ENCODE assay signal across 16 cellular contexts in the genomic region with DNA sequence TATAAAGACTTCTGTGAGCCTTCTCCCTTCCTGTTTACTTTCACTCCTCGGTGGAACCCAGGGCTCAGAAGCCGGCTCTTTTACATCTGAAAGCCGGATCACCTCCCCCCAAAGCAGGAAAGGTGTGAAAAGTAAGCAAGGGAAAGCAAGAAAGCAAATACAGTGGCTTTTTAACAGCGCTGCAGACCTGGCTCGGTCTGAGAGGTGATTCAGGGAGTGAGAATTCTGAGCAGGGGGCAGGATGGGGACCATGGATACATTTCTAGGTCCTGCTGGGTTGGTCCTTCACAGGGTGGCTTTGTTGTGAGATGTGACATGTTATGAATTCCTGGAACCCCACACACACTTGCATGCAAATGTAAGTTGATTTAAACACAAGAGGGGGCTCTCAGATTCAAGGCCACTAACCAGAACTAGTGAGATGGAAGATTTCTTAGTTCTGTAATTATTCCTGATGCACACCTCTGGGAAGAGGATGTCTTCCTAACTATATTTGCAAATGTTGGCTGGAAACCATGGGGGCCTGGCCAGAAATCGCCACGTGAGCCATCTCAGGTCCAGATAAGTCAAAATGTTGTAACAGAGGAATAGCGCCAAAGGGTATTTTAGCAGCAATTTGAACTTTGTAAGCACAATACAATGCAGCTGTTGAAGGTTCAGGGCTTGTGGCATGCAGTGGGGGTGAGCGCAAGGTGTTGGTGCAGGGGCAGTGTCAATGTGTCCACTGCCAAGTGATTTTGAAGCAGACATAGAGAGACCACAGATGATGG.
DNase-seq lines count a peak whose midpoint lies in the region; ATAC-seq, FAIRE-seq and TF ChIP-seq lines count a peak whose summit lies in the region.
"Had no signal": no experiment of that assay in that cellular context is flagged by ENCODE, and none has a peak within 500 bp of the region (broad histone marks: within the 10 kb centered on the region; RNA-seq: fewer than 3 reads in every experiment).

No MANE protein-coding gene starts in this region.

- TF ChIP-seq EP300 in SK-N-SH (IDR thresholded peaks at IDR 0.05; ENCODE audit: borderline replicate concordance in 1 of 2, low read depth in 1 of 2, low read length in 1 of 2): no peak
- TF ChIP-seq EP300 in GM12878 (IDR thresholded peaks at IDR 0.05; ENCODE audit: borderline replicate concordance in 1 of 2, control insufficient read depth in 1 of 2, low read depth in 2 of 2, low read length in 2 of 2): no peak

- H3K9me3 ChIP-seq in SK-N-SH: no peaks in the 10 kb centered on the region
- no peaks in the 10 kb centered on the region for H3K9me3 ChIP-seq in GM12878 (replicated peaks; ENCODE audit: control insufficient read depth, insufficient read depth, low read length)

- H3K9me2 ChIP-seq in SK-N-SH: no peaks in the 10 kb centered on the region

- CTCF ChIA-PET in SK-N-SH (lab: Yijun Ruan, JAX): interaction anchor here (2.7 kb wide), 1 partner anchor 16 kb away, joined by 10 read pairs; no protein-coding TSS in a partner anchor
- CTCF ChIA-PET in GM12878 (lab: Yijun Ruan, JAX): interaction anchor here (1.0 kb wide), 1 partner anchor 1993 kb away, joined by 5 read pairs; no protein-coding TSS in a partner anchor
- CTCF ChIA-PET in MCF 10A (lab: Yijun Ruan, JAX): interaction anchor here (0.6 to 1.1 kb wide), 3 partner anchors 196 to 1956 kb away, joined by 3 to 4 read pairs (median 3); no protein-coding TSS in a partner anchor

- no peak overlapping the region for H3K27ac Mint-ChIP-seq in stimulated activated memory B cell treated with anti-CD40 and anti-IgM and Interleukin-4, amounts not matched to agents 10 μg/mL and 1 μg/mL and 100 μg/mL, for 72 hours
- H3K27ac Mint-ChIP-seq in MCF 10A (ENCODE audit: low read depth, unreplicated experiment): no peak overlapping the region
- H3K27ac Mint-ChIP-seq: activated T-helper 2 cell treated with anti-CD3 and anti-CD28 coated beads, Interferon-gamma antibody, Interleukin-2, Interleukin-4, amounts not matched to agents 10 μg/mL and 5 μg/mL and 100 μg/mL, durations not matched to agents 14 hours and 24 hours and 36 hours had no signal

- BruUV-seq in GM12878 (replicated peaks; lab: Mats Ljungman, UMichigan) (no TSS peak), MCF 10A (replicated peaks; lab: Mats Ljungman, UMichigan) (no TSS peak)

- H2AFZ ChIP-seq in SK-N-SH (ENCODE audit: low read depth): no peak overlapping the region
- peak overlapping the region; percentile 19 for H2AFZ ChIP-seq in GM12878 (ENCODE audit: control insufficient read depth, low read depth, low read length)

- no peaks in the 10 kb centered on the region for H4K20me1 ChIP-seq in SK-N-SH (ENCODE audit: insufficient read depth)
- no peaks in the 10 kb centered on the region for H4K20me1 ChIP-seq in GM12878 (ENCODE audit: control insufficient read depth, insufficient read depth)

- no peak; the same call in 1 of the 2 replicates for TF ChIP-seq RAD21 in SK-N-SH (IDR thresholded peaks at IDR 0.05; ENCODE audit: low read length)
- no peak for TF ChIP-seq RAD21 in GM12878 (IDR thresholded peaks at IDR 0.05; ENCODE audit: insufficient read depth, low read depth, low read length)

- H3K79me2 ChIP-seq in SK-N-SH (ENCODE audit: insufficient read depth) (no peaks in the 10 kb centered on the region), GM12878 (ENCODE audit: control insufficient read depth, insufficient read depth, low read length) (no peaks in the 10 kb centered on the region)

- in situ Hi-C loops in GM12878 (cut with MboI): loop anchor here (25.0 kb wide), 2 partner anchors 1546 to 1721 kb away; no protein-coding TSS in a partner anchor

- H3K9ac ChIP-seq in SK-N-SH: no peak overlapping the region
- peak overlapping the region; percentile 16; the same call in 1 of the 2 replicates for H3K9ac ChIP-seq in GM12878 (ENCODE audit: control insufficient read depth, insufficient read depth, low read length)

- TF ChIP-seq CTCF in SK-N-SH (IDR thresholded peaks at IDR 0.05): no peak
- no peak for TF ChIP-seq CTCF in GM12878 (IDR thresholded peaks at IDR 0.05 in 2 of 3, conservative IDR thresholded peaks at IDR 0.05 in 1 of 3; ENCODE audit: control insufficient read depth in 2 of 3, extremely low read depth in 1 of 3, insufficient read depth in 1 of 3, low read depth in 3 of 3, low read length in 3 of 3)
- no peak for TF ChIP-seq CTCF in MCF 10A (IDR thresholded peaks at IDR 0.05; ENCODE audit: unreplicated experiment)

- H3K4me3 ChIP-seq in SK-N-SH (ENCODE audit: low read depth in 2 of 2, low read length in 1 of 2) (no peak overlapping the region), GM12878 (no peak overlapping the region)

- H3K4me2 ChIP-seq in SK-N-SH: no peak overlapping the region
- peak overlapping the region; percentile 18; the same call in 1 of the 2 replicates for H3K4me2 ChIP-seq in GM12878 (ENCODE audit: control insufficient read depth, insufficient read depth)

- RAD21 ChIA-PET in GM12878 (lab: Charles Lee; ENCODE audit: unreplicated experiment): no interaction called here

- no peaks in the 10 kb centered on the region for H3K9me3 Mint-ChIP-seq in stimulated activated memory B cell treated with anti-CD40 and anti-IgM and Interleukin-4, amounts not matched to agents 10 μg/mL and 1 μg/mL and 100 μg/mL, for 72 hours
- H3K9me3 Mint-ChIP-seq in MCF 10A (ENCODE audit: unreplicated experiment): no peaks in the 10 kb centered on the region
- H3K9me3 Mint-ChIP-seq: activated T-helper 2 cell treated with anti-CD3 and anti-CD28 coated beads, Interferon-gamma antibody, Interleukin-2, Interleukin-4, amounts not matched to agents 10 μg/mL and 5 μg/mL and 100 μg/mL, durations not matched to agents 14 hours and 24 hours and 36 hours; neural crest cell had no signal

- no peaks in the 10 kb centered on the region for H3K27me3 ChIP-seq in SK-N-SH (ENCODE audit: insufficient read depth)
- no peaks in the 10 kb centered on the region for H3K27me3 ChIP-seq in GM12878 (replicated peaks in 1 of 2; ENCODE audit: control insufficient read depth in 2 of 2, insufficient read depth in 2 of 2, low read length in 1 of 2)

- H3K4me1 Mint-ChIP-seq in stimulated activated memory B cell treated with anti-CD40 and anti-IgM and Interleukin-4, amounts not matched to agents 10 μg/mL and 1 μg/mL and 100 μg/mL, for 72 hours: no peaks in the 10 kb centered on the region
- H3K4me1 Mint-ChIP-seq in MCF 10A (ENCODE audit: insufficient read depth, unreplicated experiment): no peaks in the 10 kb centered on the region

- intact Hi-C loops in GM12878 (cut with micrococcal nuclease; ENCODE audit: unreplicated experiment) (loop anchor here (10.0 kb wide), 1 partner anchor 523 kb away; no protein-coding TSS in a partner anchor), MCF 10A (cut with micrococcal nuclease) (no loop called here)

- H3K27me3 Mint-ChIP-seq in stimulated activated memory B cell treated with anti-CD40 and anti-IgM and Interleukin-4, amounts not matched to agents 10 μg/mL and 1 μg/mL and 100 μg/mL, for 72 hours: peaks cover 5% of the 10 kb centered on the region
- H3K27me3 Mint-ChIP-seq in MCF 10A (ENCODE audit: insufficient read depth, unreplicated experiment): no peaks in the 10 kb centered on the region

- H3K4me3 Mint-ChIP-seq in stimulated activated memory B cell treated with anti-CD40 and anti-IgM and Interleukin-4, amounts not matched to agents 10 μg/mL and 1 μg/mL and 100 μg/mL, for 72 hours: no peak overlapping the region
- H3K4me3 Mint-ChIP-seq in MCF 10A (ENCODE audit: unreplicated experiment): no peak overlapping the region
- H3K4me3 Mint-ChIP-seq: neural crest cell had no signal

- H3K36me3 Mint-ChIP-seq in stimulated activated memory B cell treated with anti-CD40 and anti-IgM and Interleukin-4, amounts not matched to agents 10 μg/mL and 1 μg/mL and 100 μg/mL, for 72 hours: no peaks in the 10 kb centered on the region
- no peaks in the 10 kb centered on the region for H3K36me3 Mint-ChIP-seq in MCF 10A (ENCODE audit: insufficient read depth, unreplicated experiment)

- H3K27ac ChIP-seq in SK-N-SH (ENCODE audit: low read depth in 2 of 2, low read length in 1 of 2) (no peak overlapping the region), GM12878 (ENCODE audit: control insufficient read depth, insufficient read depth) (no peak overlapping the region)
- H3K27ac ChIP-seq: RWPE1 had no signal

- SMC1A ChIA-PET in GM12878 (lab: Charles Lee; ENCODE audit: uncharacterized antibody, unreplicated experiment): no interaction called here

- POLR2A ChIA-PET in SK-N-SH (lab: Yijun Ruan, JAX) (no interaction called here), GM12878 (lab: Charles Lee) (no interaction called here), MCF 10A (lab: Yijun Ruan, JAX) (no interaction called here)

- no peaks in the 10 kb centered on the region for H3F3A ChIP-seq in SK-N-SH (replicated peaks; ENCODE audit: insufficient read depth)

- ATAC-seq in SK-N-SH treated with all-trans-retinoic acid at 6 μM for 48 hours: peak; percentile 26; the same call in 1 of the 3 replicates
- ATAC-seq in GM12878: no peak
- peak; percentile 69 for ATAC-seq in left lobe of liver
- peak; percentile 41 for ATAC-seq in stimulated activated memory B cell treated with anti-CD40 and anti-IgM and Interleukin-4, amounts not matched to agents 10 μg/mL and 1 μg/mL and 100 μg/mL, for 72 hours

- H3K36me3 ChIP-seq in SK-N-SH (replicated peaks in 1 of 2; ENCODE audit: control insufficient read depth in 1 of 2, insufficient read depth in 2 of 2, low read length in 1 of 2): no peaks in the 10 kb centered on the region
- no peaks in the 10 kb centered on the region for H3K36me3 ChIP-seq in GM12878 (ENCODE audit: control insufficient read depth in 2 of 2, insufficient read depth in 2 of 2, low read length in 1 of 2)

- TF ChIP-seq POLR2A in GM12878 (IDR thresholded peaks at IDR 0.05; ENCODE audit: low read depth, low read length): no peak

- no peak for FAIRE-seq in GM12878 (lab: Jason Lieb, UNC)

- WGBS in SK-N-SH (ENCODE audit: low lambda C conversion rate): 56% methylated on average over 9 of the region's 9 CpGs
- WGBS in GM12878 (ENCODE audit: insufficient coverage, insufficient replicate concordance, low lambda C conversion rate, missing lambda C conversion rate): 6% methylated on average over 9 of the region's 9 CpGs

- DNase-seq in SK-N-SH: no peak
- DNase-seq in GM12878 (ENCODE audit: low read depth, low spot score): no peak
- DNase-seq in left lobe of liver (ENCODE audit: low spot score): no peak
- no peak for DNase-seq in activated naive CD4-positive, alpha-beta T cell treated with Interleukin-2 at 50 U/mL for 16 hours
- DNase-seq in GF-D8 (lab: John Stamatoyannopoulos, UW): no peak
- no peak for DNase-seq in MCF 10A (ENCODE audit: unreplicated experiment)
- DNase-seq: activated CD4-positive, alpha-beta T cell treated with anti-CD3 and anti-CD28 coated beads, Interleukin-2, amount 50 U/mL, for 48 hours; aorta; NCI-H1048; NCI-H446; T1000 had no signal

- H3K4me1 ChIP-seq in SK-N-SH (ENCODE audit: control insufficient read depth in 1 of 2, insufficient read depth in 2 of 2, low read depth in 1 of 2, low read length in 1 of 2): no peaks in the 10 kb centered on the region; a peak in 2 of 4 replicates
- no peaks in the 10 kb centered on the region for H3K4me1 ChIP-seq in GM12878 (ENCODE audit: control insufficient read depth, insufficient read depth, low read length)

TF ChIP-seq in SK-N-SH treated with all-trans-retinoic acid at 6 μM for 48 hours, 23 proteins besides CTCF, POLR2A, EP300 and RAD21 (continues in another document):
- TF ChIP-seq ZNF8 (CRISPR knock-in tag; IDR thresholded peaks at IDR 0.05): no peak

TF ChIP-seq in GM12878, 131 proteins besides CTCF, POLR2A, EP300 and RAD21 (continues in another document):
- no peak for TF ChIP-seq FOS (IDR thresholded peaks at IDR 0.05; ENCODE audit: borderline replicate concordance, extremely low read depth, insufficient read length)
